ENCODE assay signal across 9 cellular contexts in the genomic region with DNA sequence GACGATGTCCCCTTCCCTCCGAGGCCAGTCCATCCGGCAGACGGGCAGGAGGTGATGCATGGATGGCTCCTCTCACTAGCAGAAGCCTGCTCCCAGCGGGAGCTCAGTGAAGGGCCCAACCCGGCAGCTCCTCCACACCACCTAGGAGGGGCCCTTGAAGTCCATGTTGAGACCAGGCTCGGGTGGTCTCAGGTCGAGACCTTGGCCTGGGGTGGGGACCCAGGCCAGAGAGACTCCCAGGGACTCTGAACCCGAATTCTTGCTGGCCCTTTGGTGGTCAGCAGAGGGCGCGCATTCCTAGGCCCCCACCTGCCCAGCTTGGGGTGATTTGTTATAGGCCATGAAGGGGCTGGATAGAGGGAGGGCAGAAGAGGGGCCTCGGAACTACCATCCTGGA. TPM values are rescaled to one million over a fixed set of nuclear protein-coding genes. Genes with fewer than 3 reads are reported as not detected.
DNase-seq lines count a peak whose midpoint lies in the region; ATAC-seq and TF ChIP-seq lines count a peak whose summit lies in the region.
"Had no signal": no experiment of that assay in that cellular context is flagged by ENCODE, and none has a peak within 500 bp of the region (broad histone marks: within the 10 kb centered on the region; RNA-seq: fewer than 3 reads in every experiment).

No MANE protein-coding gene starts in this region.

- H3K4me3 ChIP-seq in GM06990 (replicated peaks; ENCODE audit: low read depth, low read length) (peak overlapping the region; percentile 61), cardiac fibroblast (replicated peaks in 1 of 2; ENCODE audit: low read depth in 2 of 2, low read length in 2 of 2) (peak overlapping the region in 1 of 2 donors; percentile 40), mucosa of descending colon (no peak overlapping the region)

- no peak for DNase-seq in GM06990 (ENCODE audit: extremely low read depth, insufficient read length)
- DNase-seq in OCI-M1 (lab: John Stamatoyannopoulos, UW): peak; percentile 52
- no peak for DNase-seq in cardiac fibroblast (ENCODE audit: low read depth in 2 of 2)
- no peak for DNase-seq in mucosa of descending colon
- no peak for DNase-seq in EL
- DNase-seq in AG20443 (ENCODE audit: low spot score): no peak

- H3K36me3 ChIP-seq in GM06990 (ENCODE audit: control insufficient read depth, insufficient read depth, low read length): no peaks in the 10 kb centered on the region
- H3K36me3 ChIP-seq in mucosa of descending colon (ENCODE audit: low read depth): no peaks in the 10 kb centered on the region

- no peaks in the 10 kb centered on the region for H3K9me3 ChIP-seq in mucosa of descending colon

- TF ChIP-seq CTCF in GM06990 (IDR thresholded peaks at IDR 0.05; ENCODE audit: insufficient read depth, low read length, poor library complexity, severe bottlenecking) (peak; percentile 87), cardiac fibroblast (IDR thresholded peaks at IDR 0.05; ENCODE audit: low read depth, low read length) (peak; percentile 49), mucosa of descending colon (IDR thresholded peaks at IDR 0.05) (no peak)

- H3K27me3 ChIP-seq in GM06990 (replicated peaks; ENCODE audit: control insufficient read depth, insufficient read depth, low read length): no peaks in the 10 kb centered on the region; the same call in 1 of the 2 replicates

- intact Hi-C loops in mucosa of descending colon (cut with DNase I, micrococcal nuclease): no loop called here

- ATAC-seq in mucosa of descending colon (peak; percentile 44), HG03460 (IDR thresholded peaks at IDR 0.05; ENCODE audit: unreplicated experiment) (no peak), HG02852 (IDR thresholded peaks at IDR 0.05; ENCODE audit: unreplicated experiment) (no peak)

- H3K4me1 ChIP-seq in mucosa of descending colon (ENCODE audit: low read depth): no peaks in the 10 kb centered on the region

RNA-seq across cellular contexts. Expression of a gene that starts 0.6 kb away (rescaled TPM):
- under 1 TPM in 1 of 3 donors, not detected in 2; 0.27 TPM for total RNA-seq in mucosa of descending colon
- total RNA-seq: NCI-H460 had no signal

RNA-seq across cellular contexts. Expression of a gene that starts 18.7 kb away (rescaled TPM):
- total RNA-seq in mucosa of descending colon: under 1 TPM in 2 of 3 donors, not detected in 1; 0.07 to 0.51 TPM

RNA-seq across cellular contexts. Expression of a gene that starts 33.1 kb away (rescaled TPM):
- total RNA-seq in mucosa of descending colon: 1 to 10 TPM; 2.3 to 3.5 (median 2.4) TPM
